1 cellular context compared by ENCODE assay signal in the genomic region with DNA sequence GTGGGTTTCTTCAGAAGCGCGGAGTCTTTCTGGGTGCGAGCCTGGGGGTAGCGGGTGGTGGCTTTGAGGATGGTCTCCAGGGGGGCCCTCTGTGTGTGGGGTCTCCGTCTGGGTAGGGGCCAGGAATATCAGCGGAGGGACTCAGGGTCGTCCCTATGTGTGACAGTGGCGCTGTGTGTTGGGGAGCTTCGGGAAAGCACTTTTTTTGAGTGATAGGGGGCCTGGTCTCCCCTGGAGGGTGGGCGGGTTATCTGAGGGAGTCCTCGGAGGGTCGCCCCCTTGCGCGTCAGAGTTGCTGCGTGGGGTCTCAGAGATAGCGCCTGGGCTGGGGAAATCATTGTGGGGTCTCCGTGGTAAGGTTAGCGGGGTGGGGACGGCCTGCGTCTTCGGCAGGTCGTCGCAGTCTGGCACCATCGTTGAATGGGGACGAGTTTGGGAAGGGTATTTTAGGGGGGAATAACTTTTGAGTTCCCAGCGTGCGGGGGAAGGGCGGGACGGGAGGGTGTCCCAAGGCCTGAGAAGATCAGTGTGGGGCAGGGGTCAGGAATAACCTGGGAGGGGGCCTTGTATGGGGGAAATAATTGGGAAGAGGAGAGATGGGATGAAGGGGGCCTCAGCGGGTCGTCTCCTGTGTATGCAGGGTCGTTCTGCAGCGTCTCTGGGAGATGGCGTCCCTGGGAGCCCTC.
TF ChIP-seq lines count a peak whose summit lies in the region.

No MANE protein-coding gene starts in this region.

TF ChIP-seq in liver, 16 proteins besides CTCF, POLR2A, EP300 and RAD21:
- TF ChIP-seq, protein P1, sequence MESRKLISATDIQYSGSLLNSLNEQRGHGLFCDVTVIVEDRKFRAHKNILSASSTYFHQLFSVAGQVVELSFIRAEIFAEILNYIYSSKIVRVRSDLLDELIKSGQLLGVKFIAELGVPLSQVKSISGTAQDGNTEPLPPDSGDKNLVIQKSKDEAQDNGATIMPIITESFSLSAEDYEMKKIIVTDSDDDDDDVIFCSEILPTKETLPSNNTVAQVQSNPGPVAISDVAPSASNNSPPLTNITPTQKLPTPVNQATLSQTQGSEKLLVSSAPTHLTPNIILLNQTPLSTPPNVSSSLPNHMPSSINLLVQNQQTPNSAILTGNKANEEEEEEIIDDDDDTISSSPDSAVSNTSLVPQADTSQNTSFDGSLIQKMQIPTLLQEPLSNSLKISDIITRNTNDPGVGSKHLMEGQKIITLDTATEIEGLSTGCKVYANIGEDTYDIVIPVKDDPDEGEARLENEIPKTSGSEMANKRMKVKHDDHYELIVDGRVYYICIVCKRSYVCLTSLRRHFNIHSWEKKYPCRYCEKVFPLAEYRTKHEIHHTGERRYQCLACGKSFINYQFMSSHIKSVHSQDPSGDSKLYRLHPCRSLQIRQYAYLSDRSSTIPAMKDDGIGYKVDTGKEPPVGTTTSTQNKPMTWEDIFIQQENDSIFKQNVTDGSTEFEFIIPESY (IDR thresholded peaks at IDR 0.05) = no peak
- no peak for TF ChIP-seq NR2F2 (IDR thresholded peaks at IDR 0.05)
- TF ChIP-seq SP1 (IDR thresholded peaks at IDR 0.05) = no peak
TF ChIP-seq in liver: peak in this region for 0.
